Comparison of ENCODE assay signal across 25 cellular contexts in genomic region chr10:30051220-30051619, GRCh38. TPM values are rescaled to one million over a fixed set of nuclear protein-coding genes. Genes with fewer than 3 reads are reported as not detected.
DNase-seq lines count a peak whose midpoint lies in the region; ATAC-seq and TF ChIP-seq lines count a peak whose summit lies in the region.
"Had no signal": no experiment of that assay in that cellular context is flagged by ENCODE, and none has a peak within 500 bp of the region (broad histone marks: within the 10 kb centered on the region; RNA-seq: fewer than 3 reads in every experiment).

No MANE protein-coding gene starts in this region.

- peaks cover 43% of the 10 kb centered on the region for H3K27me3 Mint-ChIP-seq in activated naive CD4-positive, alpha-beta T cell treated with anti-CD3 and anti-CD28 coated beads, Interleukin-2, amount 50 U/mL, for 24 hours
- peaks cover 51% of the 10 kb centered on the region for H3K27me3 Mint-ChIP-seq in activated naive CD4-positive, alpha-beta T cell treated with anti-CD3 and anti-CD28 coated beads for 36 hours (ENCODE audit: low read depth)

- peaks cover 1% of the 10 kb centered on the region for H3K36me3 Mint-ChIP-seq in activated naive CD4-positive, alpha-beta T cell treated with anti-CD3 and anti-CD28 coated beads, Interleukin-2, amount 50 U/mL, for 24 hours
- H3K36me3 Mint-ChIP-seq in activated naive CD4-positive, alpha-beta T cell treated with anti-CD3 and anti-CD28 coated beads for 36 hours (ENCODE audit: low read depth), result no peaks in the 10 kb centered on the region
- H3K36me3 Mint-ChIP-seq: CD8-positive, alpha-beta T cell had no signal

- no peak overlapping the region for H4K91ac ChIP-seq in mesenchymal stem cell (ENCODE audit: low read length)

- H3K9ac ChIP-seq in mesenchymal stem cell (ENCODE audit: low read length), result no peak overlapping the region

- H3K9me3 Mint-ChIP-seq in activated naive CD4-positive, alpha-beta T cell treated with anti-CD3 and anti-CD28 coated beads, Interleukin-2, amount 50 U/mL, for 24 hours, result no peaks in the 10 kb centered on the region
- H3K9me3 Mint-ChIP-seq in activated naive CD4-positive, alpha-beta T cell treated with anti-CD3 and anti-CD28 coated beads for 36 hours, result no peaks in the 10 kb centered on the region
- H3K9me3 Mint-ChIP-seq: CD8-positive, alpha-beta T cell had no signal

- intact Hi-C loops in activated naive CD4-positive, alpha-beta T cell treated with anti-CD3 and anti-CD28 coated beads for 36 hours (cut with micrococcal nuclease), result no loop called here

- no peak overlapping the region for H3K4ac ChIP-seq in mesenchymal stem cell (ENCODE audit: low read depth in 1 of 2, low read length in 2 of 2)

- H3K4me1 ChIP-seq in mesenchymal stem cell (ENCODE audit: control insufficient read depth, insufficient read depth, low read depth, low read length), result peaks cover 11% of the 10 kb centered on the region

- H3K4me2 ChIP-seq in mesenchymal stem cell (ENCODE audit: low read length, poor library complexity, severe bottlenecking), result no peak overlapping the region

- H3K27ac ChIP-seq in mesenchymal stem cell (ENCODE audit: low read length, poor library complexity, severe bottlenecking), result no peak overlapping the region
- H3K27ac ChIP-seq: 22Rv1, SK-N-MC had no signal

- H3K4me3 Mint-ChIP-seq in activated naive CD4-positive, alpha-beta T cell treated with anti-CD3 and anti-CD28 coated beads, Interleukin-2, amount 50 U/mL, for 24 hours, result no peak overlapping the region
- H3K4me3 Mint-ChIP-seq in activated naive CD4-positive, alpha-beta T cell treated with anti-CD3 and anti-CD28 coated beads for 36 hours, result no peak overlapping the region
- H3K4me3 Mint-ChIP-seq: CD8-positive, alpha-beta T cell had no signal

- H4K8ac ChIP-seq in mesenchymal stem cell (ENCODE audit: low read length), result no peak overlapping the region

- no peak for ATAC-seq in HG03039 (IDR thresholded peaks at IDR 0.05; ENCODE audit: unreplicated experiment)
- ATAC-seq in GM18520 (IDR thresholded peaks at IDR 0.05; ENCODE audit: unreplicated experiment), result no peak
- ATAC-seq: CD8-positive, alpha-beta T cell had no signal

- no peak overlapping the region for H3K14ac ChIP-seq in mesenchymal stem cell (ENCODE audit: low read length in 2 of 2)

- no peak overlapping the region for H2AFZ ChIP-seq in mesenchymal stem cell (ENCODE audit: low read depth, low read length)

- H3K4me3 ChIP-seq in choroid plexus epithelial cell (ENCODE audit: low read depth, low read length), result no peak overlapping the region
- no peak overlapping the region for H3K4me3 ChIP-seq in mesenchymal stem cell (ENCODE audit: insufficient read depth in 1 of 2, low read depth in 1 of 2, low read length in 2 of 2)
- H3K4me3 ChIP-seq: SK-N-MC had no signal

- no peak overlapping the region for H2BK5ac ChIP-seq in mesenchymal stem cell (ENCODE audit: low read depth, low read length, poor library complexity, severe bottlenecking)

- CTCF ChIA-PET in activated naive CD4-positive, alpha-beta T cell treated with anti-CD3 and anti-CD28 coated beads for 36 hours (lab: Charles Lee), result no interaction called here

- H2BK120ac ChIP-seq in mesenchymal stem cell (ENCODE audit: low read depth, low read length), result no peak overlapping the region

- no peaks in the 10 kb centered on the region for H3K9me3 ChIP-seq in mesenchymal stem cell (ENCODE audit: control insufficient read depth, low read length)

- H3K27ac Mint-ChIP-seq in activated naive CD4-positive, alpha-beta T cell treated with anti-CD3 and anti-CD28 coated beads, Interleukin-2, amount 50 U/mL, for 24 hours, result peak overlapping the region; percentile 81
- H3K27ac Mint-ChIP-seq in activated naive CD4-positive, alpha-beta T cell treated with anti-CD3 and anti-CD28 coated beads for 36 hours, result no peak overlapping the region
- H3K27ac Mint-ChIP-seq: CD8-positive, alpha-beta T cell had no signal

- no peak overlapping the region for H2BK12ac ChIP-seq in mesenchymal stem cell (ENCODE audit: low read length in 2 of 2)

- no peaks in the 10 kb centered on the region for H3K27me3 ChIP-seq in mesenchymal stem cell (ENCODE audit: control insufficient read depth in 1 of 2, insufficient read depth in 1 of 2, low read length in 2 of 2)

- peaks cover 19 to 24% of the 10 kb centered on the region in 2 experiments for H3K36me3 ChIP-seq in mesenchymal stem cell (ENCODE audit: control insufficient read depth in 1 of 2, insufficient read depth in 2 of 2, low read depth in 1 of 2, low read length in 2 of 2)

- no peak overlapping the region for H2AK5ac ChIP-seq in mesenchymal stem cell (ENCODE audit: low read length, severe bottlenecking)

- H2BK15ac ChIP-seq in mesenchymal stem cell (ENCODE audit: low read depth, poor library complexity, severe bottlenecking), result no peak overlapping the region

- no peak overlapping the region for H3K23ac ChIP-seq in mesenchymal stem cell (ENCODE audit: low read length in 2 of 2)

- 73% methylated on average over 4 of the region's 8 CpGs for WGBS in mesenchymal stem cell

- no peak for DNase-seq in activated naive CD4-positive, alpha-beta T cell treated with anti-CD3 and anti-CD28 coated beads for 36 hours
- DNase-seq in NCI-H1694 treated with DMSO at 0.1 percent for 48 hours (lab: John Stamatoyannopoulos, UW), result peak; percentile 79
- DNase-seq in choroid plexus epithelial cell (ENCODE audit: low read depth), result peak; percentile 22
- peak; percentile 18 for DNase-seq in mesenchymal stem cell
- no peak for DNase-seq in RPMI8226
- DNase-seq: AML-193; C1 segment of cervical spinal cord; CD8-positive, alpha-beta T cell; DMS53; GDM1; KG1; NCI-H1105; NCI-H146; NCI-H2081; NCI-H2171; NCI-H446; NCI-H526; OCI-M1; SHP77; SW 1271 had no signal

- peaks cover 17% of the 10 kb centered on the region for H3K79me1 ChIP-seq in mesenchymal stem cell (replicated peaks; ENCODE audit: low read length, poor library complexity, severe bottlenecking)

- H3K4me1 Mint-ChIP-seq in activated naive CD4-positive, alpha-beta T cell treated with anti-CD3 and anti-CD28 coated beads, Interleukin-2, amount 50 U/mL, for 24 hours, result peaks cover 22% of the 10 kb centered on the region
- peaks cover 20% of the 10 kb centered on the region for H3K4me1 Mint-ChIP-seq in activated naive CD4-positive, alpha-beta T cell treated with anti-CD3 and anti-CD28 coated beads for 36 hours (ENCODE audit: low read depth)

- TF ChIP-seq CTCF in choroid plexus epithelial cell (conservative IDR thresholded peaks at IDR 0.05; ENCODE audit: low read depth, low read length), result no peak

- H3K18ac ChIP-seq in mesenchymal stem cell (ENCODE audit: low read depth in 1 of 2, low read length in 2 of 2), result no peak overlapping the region

RNA-seq across cellular contexts. Expression of gene JCAD, which starts 8.2 kb away (rescaled TPM):
- total RNA-seq in activated naive CD4-positive, alpha-beta T cell treated with anti-CD3 and anti-CD28 coated beads for 36 hours, result under 1 TPM in 1 of 2 experiments, not detected in 1; 0.05 TPM
- polyA plus RNA-seq in mesenchymal stem cell (2013, experiment 1 of 2), result 32.6 TPM
- polyA plus RNA-seq in mesenchymal stem cell (2013, experiment 2 of 2), result 33.3 TPM
- total RNA-seq: CD8-positive, alpha-beta T cell had no signal

Comparison
In these comparisons a context has a peak if more than half of its experiments do, and no peak if none do; other contexts are left out.
1. DNase-seq: peak in NCI-H1694 treated with DMSO at 0.1 percent for 48 hours (single experiment), choroid plexus epithelial cell (single experiment) and mesenchymal stem cell (single experiment); none in activated naive CD4-positive, alpha-beta T cell treated with anti-CD3 and anti-CD28 coated beads for 36 hours (single experiment) and RPMI8226 (single experiment).